Comparison of ENCODE assay signal across 1 cellular context in the genomic region with DNA sequence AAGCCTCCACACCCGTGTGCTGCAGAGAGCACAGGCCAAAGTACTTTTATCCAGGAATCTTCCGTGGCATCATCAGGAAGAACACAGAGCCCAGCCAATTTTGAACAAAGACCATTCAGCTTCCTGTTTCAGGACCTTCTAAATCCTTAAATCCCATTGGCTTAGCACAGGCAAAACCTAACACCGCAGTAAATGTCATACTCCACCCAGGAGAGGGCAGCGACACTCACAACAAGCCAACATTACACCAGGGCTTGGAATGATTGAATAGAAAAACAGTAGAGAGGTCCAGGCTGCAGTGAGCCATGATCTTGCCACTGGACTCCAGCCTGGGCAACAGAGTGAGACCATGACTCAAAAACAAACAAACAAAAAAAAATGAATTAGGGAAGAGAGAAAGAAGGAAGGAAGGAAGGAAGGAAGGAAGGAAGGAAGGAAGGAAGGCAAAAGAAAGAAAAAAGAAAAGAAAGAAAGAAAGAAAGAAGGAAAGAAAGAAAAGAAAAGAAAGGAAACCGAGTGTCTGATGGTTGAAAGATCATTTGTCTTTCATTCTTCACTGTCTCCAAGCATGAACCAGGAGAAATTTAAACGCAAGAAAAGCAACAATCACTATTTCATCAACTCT.
TF ChIP-seq lines count a peak whose summit lies in the region.

No MANE protein-coding gene starts in this region.

TF ChIP-seq in GM12878, 131 proteins besides CTCF, POLR2A, EP300 and RAD21 (continued from another document):
- TF ChIP-seq PRDM15 (CRISPR knock-in tag; IDR thresholded peaks at IDR 0.05), result no peak
- TF ChIP-seq RAD51 (IDR thresholded peaks at IDR 0.05), result no peak
- TF ChIP-seq ZNF217 (IDR thresholded peaks at IDR 0.05), result no peak
- no peak for TF ChIP-seq ESRRA (IDR thresholded peaks at IDR 0.05; ENCODE audit: low read length)
- TF ChIP-seq TCF3 (IDR thresholded peaks at IDR 0.05; ENCODE audit: borderline replicate concordance, insufficient read depth, low read depth, low read length), result no peak
- no peak for TF ChIP-seq BACH1 (IDR thresholded peaks at IDR 0.05; ENCODE audit: borderline replicate concordance)
- no peak for TF ChIP-seq BRCA1 (IDR thresholded peaks at IDR 0.05; ENCODE audit: low read depth, low read length)
